In genomic region chr10:541041-541440, GRCh38 we compare ENCODE assay signal across 19 cellular contexts.
"Had no signal": no experiment of that assay in that cellular context is flagged by ENCODE, and none has a peak within 500 bp of the region (broad histone marks: within the 10 kb centered on the region; RNA-seq: fewer than 3 reads in every experiment).

No MANE protein-coding gene starts in this region.

- H3K9me3 Mint-ChIP-seq: activated CD4-positive, alpha-beta T cell treated with anti-CD3 and anti-CD28 coated beads, Interleukin-2, amount 10 ng/mL, durations not matched to agents 24 days and 14 days; activated naive CD4-positive, alpha-beta T cell treated with anti-CD3 and anti-CD28 coated beads, Interleukin-2, amount 10 ng/mL, durations not matched to agents 7 days and 5 days; activated naive CD8-positive, alpha-beta T cell treated with anti-CD3 and anti-CD28 coated beads for 36 hours; activated T-cell treated with anti-CD3 and anti-CD28 coated beads, Interleukin-2, amount 50 U/mL, for 4 hours; T-helper 1 cell treated with Interleukin-12 subunit alpha and Interleukin-12 subunit beta and Interleukin-4 antibody, amounts not matched to agents 30 μg/mL and 1 μg/mL, for 36 hours; WTC11 had no signal

- H3K27ac Mint-ChIP-seq: activated CD4-positive, alpha-beta T cell treated with anti-CD3 and anti-CD28 coated beads, Interleukin-2, amount 10 ng/mL, durations not matched to agents 24 days and 14 days; activated CD8-positive, alpha-beta memory T cell treated with anti-CD3 and anti-CD28 coated beads, Interleukin-2, amount 10 ng/mL, durations not matched to agents 7 days and 5 days; activated naive CD4-positive, alpha-beta T cell treated with anti-CD3 and anti-CD28 coated beads, Interleukin-2, amount 10 ng/mL, durations not matched to agents 7 days and 5 days; activated naive CD8-positive, alpha-beta T cell treated with anti-CD3 and anti-CD28 coated beads for 36 hours; T-helper 1 cell treated with Interleukin-12 subunit alpha and Interleukin-12 subunit beta and Interleukin-4 antibody, amounts not matched to agents 30 μg/mL and 1 μg/mL, for 36 hours; WTC11 had no signal

- H3K9me3 ChIP-seq: Peyer's patch, SJSA1 had no signal

- ATAC-seq: activated CD8-positive, alpha-beta memory T cell treated with anti-CD3 and anti-CD28 coated beads, Interleukin-2, amount 10 ng/mL, durations not matched to agents 7 days and 5 days; activated T-cell treated with anti-CD3 and anti-CD28 coated beads, Interleukin-2, amount 50 U/mL, for 4 hours; SK-N-SH treated with all-trans-retinoic acid at 6 μM for 48 hours; WTC11 had no signal

- H3K27ac ChIP-seq: brain microvascular endothelial cell, cardiac muscle cell, KMS-11, Peyer's patch, RWPE1, SJSA1 had no signal

- H3K4me1 ChIP-seq: Peyer's patch had no signal

- H3K36me3 ChIP-seq: brain microvascular endothelial cell, cardiac muscle cell, Peyer's patch had no signal

- H3K4me2 ChIP-seq: KMS-11 had no signal

- H3K4me3 Mint-ChIP-seq: activated CD4-positive, alpha-beta T cell treated with anti-CD3 and anti-CD28 coated beads, Interleukin-2, amount 10 ng/mL, durations not matched to agents 24 days and 14 days; activated CD8-positive, alpha-beta memory T cell treated with anti-CD3 and anti-CD28 coated beads, Interleukin-2, amount 10 ng/mL, durations not matched to agents 7 days and 5 days; activated naive CD4-positive, alpha-beta T cell treated with anti-CD3 and anti-CD28 coated beads, Interleukin-2, amount 10 ng/mL, durations not matched to agents 7 days and 5 days; activated naive CD8-positive, alpha-beta T cell treated with anti-CD3 and anti-CD28 coated beads for 36 hours; activated T-cell treated with anti-CD3 and anti-CD28 coated beads, Interleukin-2, amount 50 U/mL, for 4 hours; T-helper 1 cell treated with Interleukin-12 subunit alpha and Interleukin-12 subunit beta and Interleukin-4 antibody, amounts not matched to agents 30 μg/mL and 1 μg/mL, for 36 hours; WTC11 had no signal

- DNase-seq: activated CD4-positive, alpha-beta T cell treated with anti-CD3 and anti-CD28 coated beads, Interleukin-2, amount 10 ng/mL, durations not matched to agents 24 days and 14 days; activated CD4-positive, alpha-beta T cell treated with anti-CD3 and anti-CD28 coated beads, Interleukin-2, amount 50 U/mL, for 48 hours; activated CD4-positive, CD25-positive, alpha-beta regulatory T cell treated with anti-CD3 and anti-CD28 coated beads, Interleukin-2, amount 50 U/mL, for 72 hours; activated CD8-positive, alpha-beta memory T cell treated with anti-CD3 and anti-CD28 coated beads, Interleukin-2, amount 10 ng/mL, durations not matched to agents 7 days and 5 days; activated gamma-delta T cell treated with Interleukin-2 at 50 U/mL for 16 hours; activated naive CD4-positive, alpha-beta T cell treated with anti-CD3 and anti-CD28 coated beads, Interleukin-2, amount 10 ng/mL, durations not matched to agents 7 days and 5 days; activated naive CD8-positive, alpha-beta T cell treated with anti-CD3 and anti-CD28 coated beads for 36 hours; activated T-cell treated with anti-CD3 and anti-CD28 coated beads, Interleukin-2, amount 50 U/mL, for 4 hours; brain microvascular endothelial cell; NCI-H1417 treated with DMSO at 0.1 percent for 48 hours; NCI-H1694 treated with DMSO at 0.1 percent for 48 hours; Peyer's patch had no signal

- H3K4me3 ChIP-seq: cardiac muscle cell, Peyer's patch, SJSA1 had no signal

- H3K27me3 ChIP-seq: brain microvascular endothelial cell, cardiac muscle cell, Peyer's patch, SJSA1 had no signal

- H3K4me1 Mint-ChIP-seq: activated CD4-positive, alpha-beta T cell treated with anti-CD3 and anti-CD28 coated beads, Interleukin-2, amount 10 ng/mL, durations not matched to agents 24 days and 14 days had no signal
